In genomic region chr19:8387688-8388611, GRCh38 we compare ENCODE assay signal across 15 cellular contexts. TPM values are rescaled to one million over a fixed set of nuclear protein-coding genes. Genes with fewer than 3 reads are reported as not detected.
DNase-seq lines count a peak whose midpoint lies in the region; ATAC-seq and TF ChIP-seq lines count a peak whose summit lies in the region.
"Had no signal": no experiment of that assay in that cellular context is flagged by ENCODE, and none has a peak within 500 bp of the region (broad histone marks: within the 10 kb centered on the region; RNA-seq: fewer than 3 reads in every experiment).

No MANE protein-coding gene starts in this region.

- no peaks in the 10 kb centered on the region for H3K36me3 ChIP-seq in psoas muscle (ENCODE audit: insufficient read depth in 1 of 2, low read depth in 1 of 2)
- no peaks in the 10 kb centered on the region for H3K36me3 ChIP-seq in brain microvascular endothelial cell (replicated peaks)
- H3K36me3 ChIP-seq in CD8-positive, alpha-beta T cell (ENCODE audit: insufficient read depth, low read length): no peaks in the 10 kb centered on the region
- H3K36me3 ChIP-seq: adrenal gland had no signal

- in situ Hi-C loops in brain microvascular endothelial cell (cut with HindIII; ENCODE audit: low pct_ligation_motif_present, low sequenced_read_pairs): no loop called here

- H3K9me3 Mint-ChIP-seq in activated CD8-positive, alpha-beta memory T cell treated with anti-CD3 and anti-CD28 coated beads, Interleukin-2, amount 10 ng/mL, durations not matched to agents 7 days and 5 days (ENCODE audit: low read depth): no peaks in the 10 kb centered on the region
- no peaks in the 10 kb centered on the region for H3K9me3 Mint-ChIP-seq in endothelial cell (ENCODE audit: unreplicated experiment)
- H3K9me3 Mint-ChIP-seq in CD8-positive, alpha-beta T cell: peaks cover 3% of the 10 kb centered on the region

- H3K4me3 ChIP-seq in psoas muscle (no peak overlapping the region), brain microvascular endothelial cell (ENCODE audit: low read depth, low read length) (no peak overlapping the region)
- H3K4me3 ChIP-seq in CD8-positive, alpha-beta T cell (ENCODE audit: low read depth, low read length): no peak overlapping the region
- H3K4me3 ChIP-seq: adrenal gland had no signal

- no peaks in the 10 kb centered on the region for H3K9me3 ChIP-seq in psoas muscle
- no peaks in the 10 kb centered on the region for H3K9me3 ChIP-seq in CD8-positive, alpha-beta T cell (ENCODE audit: low read length)
- H3K9me3 ChIP-seq: adrenal gland had no signal

- 81 to 85% (median 84%) methylated on average over 16 of the region's 16 CpGs for WGBS in psoas muscle, 3 donors

- intact Hi-C loops in psoas muscle (cut with DNase I): loop anchor here in 1 of 2 donors (2.0 kb wide), 1 partner anchor 19 kb away; no protein-coding TSS in a partner anchor
- intact Hi-C loops in CD8-positive, alpha-beta T cell (cut with DNase I, micrococcal nuclease): no loop called here

- CTCF ChIA-PET in activated CD8-positive, alpha-beta memory T cell treated with anti-CD3 and anti-CD28 coated beads, Interleukin-2, amount 10 ng/mL, durations not matched to agents 7 days and 5 days (lab: Charles Lee): interaction anchor here (1.2 to 3.2 kb wide), 2 partner anchors 24 to 33 kb away, joined by 3 to 12 read pairs; no protein-coding TSS in a partner anchor
- CTCF ChIA-PET in CD8-positive, alpha-beta T cell (lab: Charles Lee): interaction anchor here (0.6 to 1.4 kb wide), 3 partner anchors 34 to 1735 kb away, joined by 3 to 4 read pairs (median 3); no protein-coding TSS in a partner anchor

- no peaks in the 10 kb centered on the region for H3K27me3 Mint-ChIP-seq in activated CD8-positive, alpha-beta memory T cell treated with anti-CD3 and anti-CD28 coated beads, Interleukin-2, amount 10 ng/mL, durations not matched to agents 7 days and 5 days
- peaks cover 4% of the 10 kb centered on the region for H3K27me3 Mint-ChIP-seq in endothelial cell (ENCODE audit: unreplicated experiment)
- no peaks in the 10 kb centered on the region for H3K27me3 Mint-ChIP-seq in CD8-positive, alpha-beta T cell (ENCODE audit: low read depth)

- no peak for ATAC-seq in activated CD8-positive, alpha-beta memory T cell treated with anti-CD3 and anti-CD28 coated beads, Interleukin-2, amount 10 ng/mL, durations not matched to agents 7 days and 5 days
- no peak for ATAC-seq in psoas muscle
- ATAC-seq in CD8-positive, alpha-beta T cell: no peak

- no peak overlapping the region for H3K27ac Mint-ChIP-seq in activated CD8-positive, alpha-beta memory T cell treated with anti-CD3 and anti-CD28 coated beads, Interleukin-2, amount 10 ng/mL, durations not matched to agents 7 days and 5 days
- H3K27ac Mint-ChIP-seq in endothelial cell (ENCODE audit: unreplicated experiment): no peak overlapping the region
- H3K27ac Mint-ChIP-seq in CD8-positive, alpha-beta T cell: no peak overlapping the region

- H3K4me1 Mint-ChIP-seq in activated CD8-positive, alpha-beta memory T cell treated with anti-CD3 and anti-CD28 coated beads, Interleukin-2, amount 10 ng/mL, durations not matched to agents 7 days and 5 days: peaks cover 25% of the 10 kb centered on the region
- peaks cover 50% of the 10 kb centered on the region for H3K4me1 Mint-ChIP-seq in endothelial cell (ENCODE audit: unreplicated experiment)
- H3K4me1 Mint-ChIP-seq in CD8-positive, alpha-beta T cell (ENCODE audit: low read depth): peaks cover 30% of the 10 kb centered on the region

- H3K27me3 ChIP-seq in psoas muscle (ENCODE audit: insufficient read depth in 3 of 3, low read length in 2 of 3) (no peaks in the 10 kb centered on the region), brain microvascular endothelial cell (replicated peaks) (no peaks in the 10 kb centered on the region)
- H3K27me3 ChIP-seq in CD8-positive, alpha-beta T cell (ENCODE audit: insufficient read depth, low read length): no peaks in the 10 kb centered on the region
- H3K27me3 ChIP-seq: adrenal gland had no signal

- no peak for TF ChIP-seq CTCF in endothelial cell (IDR thresholded peaks at IDR 0.05; ENCODE audit: unreplicated experiment)
- no peak for TF ChIP-seq CTCF in psoas muscle (IDR thresholded peaks at IDR 0.05)
- no peak for TF ChIP-seq CTCF in brain microvascular endothelial cell (IDR thresholded peaks at IDR 0.05; ENCODE audit: low read depth, low read length, missing control alignments)
- no peak for TF ChIP-seq CTCF in CD8-positive, alpha-beta T cell (IDR thresholded peaks at IDR 0.05)

- POLR2A ChIA-PET in CD8-positive, alpha-beta T cell (lab: Charles Lee): no interaction called here

- no peak for DNase-seq in activated CD8-positive, alpha-beta memory T cell treated with anti-CD3 and anti-CD28 coated beads, Interleukin-2, amount 10 ng/mL, durations not matched to agents 7 days and 5 days
- DNase-seq in activated CD8-positive, alpha-beta memory T cell treated with anti-CD3 and anti-CD28 coated beads, Interleukin-2, amount 50 U/mL, for 4 hours: no peak
- DNase-seq in NCI-H1930 (lab: John Stamatoyannopoulos, UW) (peak; percentile 46 to 79), endothelial cell (ENCODE audit: low spot score) (no peak), psoas muscle (peak in 1 of 2 donors; percentile 15), brain microvascular endothelial cell (no peak), HPDE6-E6E7 (ENCODE audit: extremely low spot score) (no peak)
- DNase-seq in CD8-positive, alpha-beta T cell: no peak
- DNase-seq: activated CD4-positive, alpha-beta T cell treated with anti-CD3 and anti-CD28 coated beads, Interleukin-2, amount 50 U/mL, for 4 hours; adrenal gland; cortex of kidney; EL; mesendoderm; OCI-M1 had no signal

- H3K36me3 Mint-ChIP-seq in activated CD8-positive, alpha-beta memory T cell treated with anti-CD3 and anti-CD28 coated beads, Interleukin-2, amount 10 ng/mL, durations not matched to agents 7 days and 5 days: peaks cover 5% of the 10 kb centered on the region
- H3K36me3 Mint-ChIP-seq in endothelial cell (ENCODE audit: low read depth, unreplicated experiment): peaks cover 16% of the 10 kb centered on the region
- peaks cover 8% of the 10 kb centered on the region for H3K36me3 Mint-ChIP-seq in CD8-positive, alpha-beta T cell

- H3K27ac ChIP-seq in psoas muscle (peak overlapping the region; percentile 15), brain microvascular endothelial cell (no peak overlapping the region)
- H3K27ac ChIP-seq in CD8-positive, alpha-beta T cell (ENCODE audit: low read depth, low read length): no peak overlapping the region
- H3K27ac ChIP-seq: KMS-11 had no signal

- peak overlapping the region; percentile 35 for H3K4me3 Mint-ChIP-seq in activated CD8-positive, alpha-beta memory T cell treated with anti-CD3 and anti-CD28 coated beads, Interleukin-2, amount 10 ng/mL, durations not matched to agents 7 days and 5 days
- peak overlapping the region; percentile 52 for H3K4me3 Mint-ChIP-seq in endothelial cell (ENCODE audit: unreplicated experiment)
- H3K4me3 Mint-ChIP-seq in CD8-positive, alpha-beta T cell: no peak overlapping the region

- H3K4me1 ChIP-seq in psoas muscle: peaks cover 28% of the 10 kb centered on the region
- peaks cover 17% of the 10 kb centered on the region for H3K4me1 ChIP-seq in CD8-positive, alpha-beta T cell (ENCODE audit: insufficient read depth, low read length)

RNA-seq across cellular contexts. Expression of gene RAB11B, which starts 2.2 kb away (rescaled TPM):
- 10 to 100 TPM; 96.2 to 97.3 TPM for total RNA-seq in activated CD8-positive, alpha-beta memory T cell treated with anti-CD3 and anti-CD28 coated beads, Interleukin-2, amount 10 ng/mL, durations not matched to agents 7 days and 5 days
- total RNA-seq in endothelial cell (ENCODE audit: unreplicated experiment) (130 TPM), psoas muscle (100 to 1,000 TPM in 1 of 4 donors, 10 to 100 TPM in 3; 77.1 to 130 (median 82.2) TPM)
- polyA plus RNA-seq in psoas muscle: 10 to 100 TPM; 43.9 to 59.9 (median 56.9) TPM
- 10 to 100 TPM; 60.2 to 61.4 TPM for total RNA-seq in CD8-positive, alpha-beta T cell

RNA-seq across cellular contexts. Expression of gene ANGPTL4, which starts 24.0 kb away (rescaled TPM):
- total RNA-seq in activated CD8-positive, alpha-beta memory T cell treated with anti-CD3 and anti-CD28 coated beads, Interleukin-2, amount 10 ng/mL, durations not matched to agents 7 days and 5 days: under 1 TPM; 0.50 to 0.82 TPM
- total RNA-seq in endothelial cell (ENCODE audit: unreplicated experiment) (14.3 TPM), psoas muscle (100 to 1,000 TPM in 1 of 4 donors, 10 to 100 TPM in 3; 10.7 to 118 (median 44.7) TPM)
- polyA plus RNA-seq in psoas muscle: 100 to 1,000 TPM in 1 of 3 donors, 10 to 100 TPM in 2; 17.2 to 235 (median 19.1) TPM
- total RNA-seq in CD8-positive, alpha-beta T cell: not detected

RNA-seq across cellular contexts. Expression of gene MARCHF2, which starts 25.2 kb away (rescaled TPM):
- 10 to 100 TPM; 16.5 to 20.9 TPM for total RNA-seq in activated CD8-positive, alpha-beta memory T cell treated with anti-CD3 and anti-CD28 coated beads, Interleukin-2, amount 10 ng/mL, durations not matched to agents 7 days and 5 days
- total RNA-seq in endothelial cell (ENCODE audit: unreplicated experiment) (58.2 TPM), psoas muscle (10 to 100 TPM; 47.7 to 56.0 (median 52.2) TPM)
- polyA plus RNA-seq in psoas muscle: 10 to 100 TPM; 32.8 to 55.6 (median 48.9) TPM
- 10 to 100 TPM; 14.5 to 17.5 TPM for total RNA-seq in CD8-positive, alpha-beta T cell

RNA-seq across cellular contexts. Expression of gene KANK3, which starts 44.9 kb away (rescaled TPM):
- total RNA-seq in activated CD8-positive, alpha-beta memory T cell treated with anti-CD3 and anti-CD28 coated beads, Interleukin-2, amount 10 ng/mL, durations not matched to agents 7 days and 5 days: 1 to 10 TPM; 3.2 to 3.7 TPM
- 109 TPM for total RNA-seq in endothelial cell (ENCODE audit: unreplicated experiment)
- total RNA-seq in psoas muscle: 10 to 100 TPM in 2 of 4 donors, 1 to 10 TPM in 2; 7.1 to 14.2 (median 9.7) TPM
- 1 to 10 TPM; 5.1 to 9.4 (median 7.7) TPM for polyA plus RNA-seq in psoas muscle
- total RNA-seq in CD8-positive, alpha-beta T cell: 1 to 10 TPM in 1 of 2 experiments, under 1 TPM in 1; 0.78 to 1.4 TPM

RNA-seq across cellular contexts. Expression of gene HNRNPM, which starts 56.8 kb away (rescaled TPM):
- total RNA-seq in activated CD8-positive, alpha-beta memory T cell treated with anti-CD3 and anti-CD28 coated beads, Interleukin-2, amount 10 ng/mL, durations not matched to agents 7 days and 5 days: 100 to 1,000 TPM; 226 to 309 TPM
- total RNA-seq in endothelial cell (ENCODE audit: unreplicated experiment): 223 TPM
- total RNA-seq in psoas muscle: 10 to 100 TPM; 73.2 to 92.2 (median 84.1) TPM
- 100 to 1,000 TPM in 2 of 3 donors, 10 to 100 TPM in 1; 53.2 to 146 (median 118) TPM for polyA plus RNA-seq in psoas muscle
- total RNA-seq in CD8-positive, alpha-beta T cell: 100 to 1,000 TPM; 268 to 278 TPM

Comparison
In these comparisons a context has a peak if more than half of its experiments do, and no peak if none do; other contexts are left out.
1. DNase-seq: peak in NCI-H1930 (2 of 2); none in activated CD8-positive, alpha-beta memory T cell treated with anti-CD3 and anti-CD28 coated beads, Interleukin-2, amount 10 ng/mL, durations not matched to agents 7 days and 5 days (single experiment), activated CD8-positive, alpha-beta memory T cell treated with anti-CD3 and anti-CD28 coated beads, Interleukin-2, amount 50 U/mL, for 4 hours (single experiment), endothelial cell (single experiment), brain microvascular endothelial cell (single experiment), HPDE6-E6E7 (single experiment) and CD8-positive, alpha-beta T cell (0 of 7).